ENCODE assay signal across 8 cellular contexts in the genomic region with DNA sequence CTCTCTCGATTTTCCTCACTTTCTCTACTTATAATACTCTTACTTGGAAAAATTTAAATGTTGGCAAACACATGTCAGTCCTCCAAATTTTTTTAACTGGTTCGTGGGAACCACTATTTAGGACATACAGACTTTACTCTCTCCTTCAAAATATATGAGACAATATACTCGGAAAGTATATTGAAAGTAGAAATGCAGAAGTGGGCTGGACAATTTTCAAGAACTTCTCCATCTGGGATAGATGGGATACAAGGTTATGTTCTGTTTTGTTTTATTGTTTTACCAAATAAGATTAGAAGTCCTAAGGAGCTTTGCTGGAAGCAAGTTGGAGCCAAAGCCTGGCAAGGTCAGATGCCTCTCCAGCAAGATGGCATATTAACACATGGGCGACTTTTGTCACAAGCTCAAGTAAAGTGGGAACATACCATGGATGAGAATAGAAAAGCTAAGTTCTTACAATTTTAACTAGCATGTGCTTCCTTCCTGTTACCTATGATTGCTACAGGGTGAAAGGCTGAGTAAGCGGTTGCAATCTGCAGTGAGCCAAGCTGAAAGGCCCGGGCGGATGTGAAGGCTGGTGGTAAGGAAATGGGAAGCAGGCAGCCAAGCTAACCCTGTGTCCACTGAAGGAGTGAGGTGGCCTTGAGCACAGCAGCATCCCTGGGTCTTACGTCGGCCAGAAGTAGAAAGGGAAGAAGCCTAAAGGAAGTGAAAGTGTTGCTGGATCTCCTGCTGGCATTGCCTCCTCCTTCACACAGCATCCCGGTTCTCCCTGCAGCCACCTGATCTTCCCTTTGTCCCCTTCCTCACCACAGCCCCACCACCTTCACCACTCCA. TPM values are rescaled to one million over a fixed set of nuclear protein-coding genes. Genes with fewer than 3 reads are reported as not detected.
DNase-seq lines count a peak whose midpoint lies in the region; ATAC-seq and TF ChIP-seq lines count a peak whose summit lies in the region.

No MANE protein-coding gene starts in this region.

- peaks cover 75% of the 10 kb centered on the region for H3K4me1 Mint-ChIP-seq in activated CD8-positive, alpha-beta T cell treated with anti-CD3 and anti-CD28 coated beads for 36 hours (ENCODE audit: low read depth)

- H3K27ac Mint-ChIP-seq in activated CD8-positive, alpha-beta T cell treated with anti-CD3 and anti-CD28 coated beads for 36 hours: peak overlapping the region; percentile 84

- H3K27me3 ChIP-seq in heart right ventricle (no peaks in the 10 kb centered on the region), uterus (no peaks in the 10 kb centered on the region)

- no peaks in the 10 kb centered on the region for H3K9me3 Mint-ChIP-seq in activated CD8-positive, alpha-beta T cell treated with anti-CD3 and anti-CD28 coated beads for 36 hours

- WGBS in heart right ventricle, 2 donors: 61 to 68% methylated on average over 10 of the region's 10 CpGs

- TF ChIP-seq POLR2A in uterus (IDR thresholded peaks at IDR 0.05): no peak

- intact Hi-C loops in activated CD8-positive, alpha-beta T cell treated with anti-CD3 and anti-CD28 coated beads for 36 hours (cut with micrococcal nuclease): loop anchor here (5.0 to 10.0 kb wide), 2 partner anchors 33 to 60 kb away; no protein-coding TSS in a partner anchor
- intact Hi-C loops in heart right ventricle (cut with DNase I) (loop anchor here in 2 of 10 donors (5.0 to 10.0 kb wide), 2 partner anchors 68 to 70 kb away; no protein-coding TSS in a partner anchor), uterus (cut with DNase I; ENCODE audit: low total_unique reads) (no loop called here)

- H3K9me3 ChIP-seq in heart right ventricle (no peaks in the 10 kb centered on the region), uterus (no peaks in the 10 kb centered on the region)

- TF ChIP-seq CTCF in activated CD8-positive, alpha-beta T cell treated with anti-CD3 and anti-CD28 coated beads for 36 hours (IDR thresholded peaks at IDR 0.05): no peak
- TF ChIP-seq CTCF in heart right ventricle (IDR thresholded peaks at IDR 0.05) (no peak), uterus (IDR thresholded peaks at IDR 0.05) (no peak)

- H3K36me3 Mint-ChIP-seq in activated CD8-positive, alpha-beta T cell treated with anti-CD3 and anti-CD28 coated beads for 36 hours (ENCODE audit: low read depth): peaks cover 16% of the 10 kb centered on the region

- H3K27ac ChIP-seq in heart right ventricle (peak overlapping the region in 7 of 10 donors; percentile 6 to 97 (median 12)), uterus (no peak overlapping the region)

- CTCF ChIA-PET in activated CD8-positive, alpha-beta T cell treated with anti-CD3 and anti-CD28 coated beads for 36 hours (lab: Charles Lee): interaction anchor here (2.5 kb wide), 1 partner anchor 140 kb away, joined by 13 read pairs; no protein-coding TSS in a partner anchor

- peak overlapping the region; percentile 60 for H3K4me3 ChIP-seq in GM08714 (ENCODE audit: low read length)
- peak overlapping the region in 3 of 10 donors; percentile 18 to 34 (median 25) for H3K4me3 ChIP-seq in heart right ventricle
- peak overlapping the region in 1 of 2 donors; percentile 19 for H3K4me3 ChIP-seq in uterus

- H3K4me3 Mint-ChIP-seq in activated CD8-positive, alpha-beta T cell treated with anti-CD3 and anti-CD28 coated beads for 36 hours: peak overlapping the region; percentile 47

- ATAC-seq in HG03097 (IDR thresholded peaks at IDR 0.05; ENCODE audit: low FRiP score, unreplicated experiment) (peak; percentile 33), heart right ventricle (peak; percentile 36 to 77 (median 54)), HG03175 (IDR thresholded peaks at IDR 0.05; ENCODE audit: unreplicated experiment) (no peak)
- ATAC-seq in activated CD8-positive, alpha-beta T cell treated with anti-CD3 and anti-CD28 coated beads for 36 hours: peak; percentile 47

- H3K36me3 ChIP-seq in heart right ventricle: no peaks in the 10 kb centered on the region
- no peaks in the 10 kb centered on the region for H3K36me3 ChIP-seq in uterus

- no peaks in the 10 kb centered on the region for H3K27me3 Mint-ChIP-seq in activated CD8-positive, alpha-beta T cell treated with anti-CD3 and anti-CD28 coated beads for 36 hours

- DNase-seq in activated CD8-positive, alpha-beta T cell treated with anti-CD3 and anti-CD28 coated beads for 36 hours: peak; percentile 67
- DNase-seq in heart right ventricle: peak; percentile 36 to 37
- DNase-seq in stimulated activated CD4-positive, alpha-beta T cell treated with anti-CD3 and anti-CD28 coated beads, Interleukin-4, amount 100 ng/mL, for 24 hours: peak; percentile 45
- no peak for DNase-seq in uterus
- no peak for DNase-seq in germinal center (ENCODE audit: low spot score)

- H3K4me1 ChIP-seq in heart right ventricle: peaks cover 5 to 96% (median 57%) of the 10 kb centered on the region in 9 donors
- no peaks in the 10 kb centered on the region for H3K4me1 ChIP-seq in uterus

- POLR2A ChIA-PET in activated CD8-positive, alpha-beta T cell treated with anti-CD3 and anti-CD28 coated beads for 36 hours (lab: Charles Lee): interaction anchor here (2.0 to 3.4 kb wide), 3 partner anchors 12 to 21 kb away, joined by 5 to 18 read pairs (median 10); no protein-coding TSS in a partner anchor

RNA-seq across cellular contexts. Expression of a gene that starts 7.1 kb away (rescaled TPM):
- total RNA-seq in activated CD8-positive, alpha-beta T cell treated with anti-CD3 and anti-CD28 coated beads for 36 hours: 1 to 10 TPM; 4.4 to 4.6 TPM
- total RNA-seq in heart right ventricle: 10 to 100 TPM; 21.8 to 35.7 (median 28.4) TPM
- 1 to 10 TPM; 5.1 to 8.3 TPM for polyA plus RNA-seq in heart right ventricle
- total RNA-seq in uterus: 10 to 100 TPM in 2 of 4 donors, 1 to 10 TPM in 2; 9.5 to 67.1 (median 15.4) TPM

RNA-seq across cellular contexts. Expression of a gene that starts 37.3 kb away (rescaled TPM):
- 1 to 10 TPM; 4.5 to 6.0 TPM for total RNA-seq in activated CD8-positive, alpha-beta T cell treated with anti-CD3 and anti-CD28 coated beads for 36 hours
- total RNA-seq in heart right ventricle: 10 to 100 TPM; 10.1 to 20.6 (median 16.9) TPM
- 1 to 10 TPM; 2.9 to 5.6 TPM for polyA plus RNA-seq in heart right ventricle
- total RNA-seq in uterus: 10 to 100 TPM in 2 of 4 donors, 1 to 10 TPM in 1, not detected in 1; 9.0 to 21.5 (median 11.7) TPM

Comparison
In these comparisons a context has a peak if more than half of its experiments do, and no peak if none do; other contexts are left out.
1. DNase-seq: peak in activated CD8-positive, alpha-beta T cell treated with anti-CD3 and anti-CD28 coated beads for 36 hours (single experiment), heart right ventricle (2 of 2) and stimulated activated CD4-positive, alpha-beta T cell treated with anti-CD3 and anti-CD28 coated beads, Interleukin-4, amount 100 ng/mL, for 24 hours (single experiment); none in uterus (0 of 2) and germinal center (single experiment).
2. H3K27ac ChIP-seq: peak in heart right ventricle (7 of 10); none in uterus (0 of 2).